In the genomic region with DNA sequence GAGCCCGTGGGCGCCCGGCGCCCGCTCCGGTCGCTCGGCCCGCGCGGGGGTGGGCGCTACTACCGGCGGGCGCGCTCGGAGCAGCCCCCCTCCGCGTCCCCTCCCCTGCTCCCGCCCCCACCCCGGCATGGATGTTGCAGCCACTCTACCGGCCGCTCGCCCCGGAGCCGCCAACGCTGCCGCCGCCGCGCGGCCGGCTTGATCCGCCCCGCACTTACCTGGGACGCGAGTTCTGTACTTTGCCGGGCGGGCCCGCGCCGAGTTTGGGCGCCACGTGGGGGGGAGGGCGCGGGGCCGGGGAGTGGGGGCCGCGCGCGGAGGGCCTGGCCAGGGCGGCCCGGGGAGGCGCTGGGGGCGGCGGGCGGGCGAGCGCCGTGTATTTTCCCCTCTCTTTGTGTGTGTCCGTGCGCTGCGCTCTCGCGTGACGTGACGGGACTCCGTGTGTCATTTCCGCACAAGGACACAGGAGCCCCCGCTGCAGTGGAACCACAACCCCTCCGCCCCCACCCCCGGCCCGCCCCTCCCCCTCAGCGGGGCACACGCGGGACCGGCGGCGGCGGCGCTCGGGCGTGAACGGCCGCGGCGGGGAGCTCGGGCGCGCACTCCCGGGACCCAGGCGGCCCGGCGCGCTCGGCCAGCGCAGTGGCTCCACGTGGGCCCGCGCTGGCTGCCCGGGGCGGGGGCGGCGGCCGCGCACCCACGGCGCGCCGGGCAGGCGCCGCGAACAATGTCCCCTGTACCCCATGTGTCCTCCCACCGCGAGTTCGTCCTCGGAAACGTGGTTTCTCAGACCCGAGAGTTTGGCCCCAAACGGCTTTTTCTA, we compare ENCODE assay signal across 2 cellular contexts.
TF ChIP-seq lines count a peak whose summit lies in the region.

A gene (minus strand): TSS at position 644 of the 823 bp plus-strand sequence. CDS start 16,230 bp downstream, outside the sequence.

TF ChIP-seq in WTC11, 78 proteins besides CTCF, POLR2A, EP300 and RAD21 (continued from another document):
- TF ChIP-seq, protein P1, sequence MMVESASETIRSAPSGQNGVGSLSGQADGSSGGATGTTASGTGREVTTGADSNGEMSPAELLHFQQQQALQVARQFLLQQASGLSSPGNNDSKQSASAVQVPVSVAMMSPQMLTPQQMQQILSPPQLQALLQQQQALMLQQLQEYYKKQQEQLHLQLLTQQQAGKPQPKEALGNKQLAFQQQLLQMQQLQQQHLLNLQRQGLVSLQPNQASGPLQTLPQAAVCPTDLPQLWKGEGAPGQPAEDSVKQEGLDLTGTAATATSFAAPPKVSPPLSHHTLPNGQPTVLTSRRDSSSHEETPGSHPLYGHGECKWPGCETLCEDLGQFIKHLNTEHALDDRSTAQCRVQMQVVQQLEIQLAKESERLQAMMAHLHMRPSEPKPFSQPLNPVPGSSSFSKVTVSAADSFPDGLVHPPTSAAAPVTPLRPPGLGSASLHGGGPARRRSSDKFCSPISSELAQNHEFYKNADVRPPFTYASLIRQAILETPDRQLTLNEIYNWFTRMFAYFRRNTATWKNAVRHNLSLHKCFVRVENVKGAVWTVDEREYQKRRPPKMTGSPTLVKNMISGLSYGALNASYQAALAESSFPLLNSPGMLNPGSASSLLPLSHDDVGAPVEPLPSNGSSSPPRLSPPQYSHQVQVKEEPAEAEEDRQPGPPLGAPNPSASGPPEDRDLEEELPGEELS (CRISPR knock-in tag; IDR thresholded peaks at IDR 0.05): no peak
- TF ChIP-seq ZNF138 (CRISPR knock-in tag; conservative IDR thresholded peaks at IDR 0.05) (no peak), TP53 (CRISPR knock-in tag; IDR thresholded peaks at IDR 0.05) (0 out of 2 replicates have a peak, but pooled peaks have one; percentile 54), ZNF317 (CRISPR knock-in tag; IDR thresholded peaks at IDR 0.05; ENCODE audit: borderline replicate concordance, low read depth) (no peak), SMAD3 (CRISPR knock-in tag; IDR thresholded peaks at IDR 0.05; ENCODE audit: borderline replicate concordance) (no peak), NR1H2 (CRISPR knock-in tag; IDR thresholded peaks at IDR 0.05) (no peak), KAT7 (CRISPR knock-in tag; IDR thresholded peaks at IDR 0.05; ENCODE audit: borderline replicate concordance) (no peak), ETV6 (CRISPR knock-in tag; IDR thresholded peaks at IDR 0.05) (no peak), EMX1 (CRISPR knock-in tag; IDR thresholded peaks at IDR 0.05) (no peak), ZNF671 (CRISPR knock-in tag; IDR thresholded peaks at IDR 0.05) (0 out of 2 replicates have a peak, but pooled peaks have one; percentile 59), MYBL2 (CRISPR knock-in tag; IDR thresholded peaks at IDR 0.05) (no peak), GABPB1 (CRISPR knock-in tag; IDR thresholded peaks at IDR 0.05) (no peak)
- TF ChIP-seq, protein P2, sequence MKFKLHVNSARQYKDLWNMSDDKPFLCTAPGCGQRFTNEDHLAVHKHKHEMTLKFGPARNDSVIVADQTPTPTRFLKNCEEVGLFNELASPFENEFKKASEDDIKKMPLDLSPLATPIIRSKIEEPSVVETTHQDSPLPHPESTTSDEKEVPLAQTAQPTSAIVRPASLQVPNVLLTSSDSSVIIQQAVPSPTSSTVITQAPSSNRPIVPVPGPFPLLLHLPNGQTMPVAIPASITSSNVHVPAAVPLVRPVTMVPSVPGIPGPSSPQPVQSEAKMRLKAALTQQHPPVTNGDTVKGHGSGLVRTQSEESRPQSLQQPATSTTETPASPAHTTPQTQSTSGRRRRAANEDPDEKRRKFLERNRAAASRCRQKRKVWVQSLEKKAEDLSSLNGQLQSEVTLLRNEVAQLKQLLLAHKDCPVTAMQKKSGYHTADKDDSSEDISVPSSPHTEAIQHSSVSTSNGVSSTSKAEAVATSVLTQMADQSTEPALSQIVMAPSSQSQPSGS (CRISPR knock-in tag; IDR thresholded peaks at IDR 0.05; ENCODE audit: borderline replicate concordance, low read depth): no peak
- TF ChIP-seq, protein P3, sequence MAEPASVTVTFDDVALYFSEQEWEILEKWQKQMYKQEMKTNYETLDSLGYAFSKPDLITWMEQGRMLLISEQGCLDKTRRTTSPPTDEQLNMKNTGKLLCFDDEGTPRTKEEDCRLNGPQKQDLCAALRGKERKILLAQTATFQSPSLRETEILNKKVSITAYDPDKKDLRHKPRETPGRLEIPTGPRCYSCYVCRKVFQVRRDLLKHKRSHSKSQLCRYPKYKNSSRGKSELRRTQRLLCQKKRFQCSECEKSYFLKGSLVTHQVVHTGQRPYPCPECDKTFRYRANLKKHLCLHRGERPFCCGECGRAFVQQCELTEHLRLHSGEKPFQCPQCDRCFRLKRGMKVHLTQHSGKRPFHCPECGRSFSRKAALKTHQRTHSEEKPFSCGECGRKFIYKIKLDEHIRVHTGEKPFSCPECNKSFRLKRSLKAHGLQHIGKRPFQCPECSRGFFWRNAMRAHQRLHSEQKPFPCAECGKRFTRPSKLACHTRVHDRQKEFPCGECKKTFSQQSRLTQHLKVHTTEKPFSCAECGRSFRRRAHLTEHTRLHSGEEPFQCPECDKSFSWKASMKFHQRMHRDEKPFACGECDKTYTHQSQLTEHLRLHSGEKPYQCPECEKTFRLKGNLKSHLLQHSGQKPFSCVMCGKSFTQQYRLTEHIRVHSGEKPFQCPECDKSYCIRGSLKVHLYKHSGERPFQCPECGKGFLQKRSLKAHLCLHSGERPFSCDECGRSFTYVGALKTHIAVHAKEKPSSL (CRISPR knock-in tag; conservative IDR thresholded peaks at IDR 0.05): 0 out of 2 replicates have a peak, but pooled peaks have one; percentile 52
- TF ChIP-seq, protein P4, sequence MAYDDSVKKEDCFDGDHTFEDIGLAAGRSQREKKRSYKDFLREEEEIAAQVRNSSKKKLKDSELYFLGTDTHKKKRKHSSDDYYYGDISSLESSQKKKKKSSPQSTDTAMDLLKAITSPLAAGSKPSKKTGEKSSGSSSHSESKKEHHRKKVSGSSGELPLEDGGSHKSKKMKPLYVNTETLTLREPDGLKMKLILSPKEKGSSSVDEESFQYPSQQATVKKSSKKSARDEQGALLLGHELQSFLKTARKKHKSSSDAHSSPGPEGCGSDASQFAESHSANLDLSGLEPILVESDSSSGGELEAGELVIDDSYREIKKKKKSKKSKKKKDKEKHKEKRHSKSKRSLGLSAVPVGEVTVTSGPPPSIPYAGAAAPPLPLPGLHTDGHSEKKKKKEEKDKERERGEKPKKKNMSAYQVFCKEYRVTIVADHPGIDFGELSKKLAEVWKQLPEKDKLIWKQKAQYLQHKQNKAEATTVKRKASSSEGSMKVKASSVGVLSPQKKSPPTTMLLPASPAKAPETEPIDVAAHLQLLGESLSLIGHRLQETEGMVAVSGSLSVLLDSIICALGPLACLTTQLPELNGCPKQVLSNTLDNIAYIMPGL (CRISPR knock-in tag; IDR thresholded peaks at IDR 0.05): no peak
- TF ChIP-seq, protein P5, sequence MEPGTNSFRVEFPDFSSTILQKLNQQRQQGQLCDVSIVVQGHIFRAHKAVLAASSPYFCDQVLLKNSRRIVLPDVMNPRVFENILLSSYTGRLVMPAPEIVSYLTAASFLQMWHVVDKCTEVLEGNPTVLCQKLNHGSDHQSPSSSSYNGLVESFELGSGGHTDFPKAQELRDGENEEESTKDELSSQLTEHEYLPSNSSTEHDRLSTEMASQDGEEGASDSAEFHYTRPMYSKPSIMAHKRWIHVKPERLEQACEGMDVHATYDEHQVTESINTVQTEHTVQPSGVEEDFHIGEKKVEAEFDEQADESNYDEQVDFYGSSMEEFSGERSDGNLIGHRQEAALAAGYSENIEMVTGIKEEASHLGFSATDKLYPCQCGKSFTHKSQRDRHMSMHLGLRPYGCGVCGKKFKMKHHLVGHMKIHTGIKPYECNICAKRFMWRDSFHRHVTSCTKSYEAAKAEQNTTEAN (CRISPR knock-in tag; IDR thresholded peaks at IDR 0.05): no peak

TF ChIP-seq in HepG2, 621 proteins besides CTCF, POLR2A, EP300 and RAD21 (continued from another document and continues in another):
- TF ChIP-seq, protein P6, sequence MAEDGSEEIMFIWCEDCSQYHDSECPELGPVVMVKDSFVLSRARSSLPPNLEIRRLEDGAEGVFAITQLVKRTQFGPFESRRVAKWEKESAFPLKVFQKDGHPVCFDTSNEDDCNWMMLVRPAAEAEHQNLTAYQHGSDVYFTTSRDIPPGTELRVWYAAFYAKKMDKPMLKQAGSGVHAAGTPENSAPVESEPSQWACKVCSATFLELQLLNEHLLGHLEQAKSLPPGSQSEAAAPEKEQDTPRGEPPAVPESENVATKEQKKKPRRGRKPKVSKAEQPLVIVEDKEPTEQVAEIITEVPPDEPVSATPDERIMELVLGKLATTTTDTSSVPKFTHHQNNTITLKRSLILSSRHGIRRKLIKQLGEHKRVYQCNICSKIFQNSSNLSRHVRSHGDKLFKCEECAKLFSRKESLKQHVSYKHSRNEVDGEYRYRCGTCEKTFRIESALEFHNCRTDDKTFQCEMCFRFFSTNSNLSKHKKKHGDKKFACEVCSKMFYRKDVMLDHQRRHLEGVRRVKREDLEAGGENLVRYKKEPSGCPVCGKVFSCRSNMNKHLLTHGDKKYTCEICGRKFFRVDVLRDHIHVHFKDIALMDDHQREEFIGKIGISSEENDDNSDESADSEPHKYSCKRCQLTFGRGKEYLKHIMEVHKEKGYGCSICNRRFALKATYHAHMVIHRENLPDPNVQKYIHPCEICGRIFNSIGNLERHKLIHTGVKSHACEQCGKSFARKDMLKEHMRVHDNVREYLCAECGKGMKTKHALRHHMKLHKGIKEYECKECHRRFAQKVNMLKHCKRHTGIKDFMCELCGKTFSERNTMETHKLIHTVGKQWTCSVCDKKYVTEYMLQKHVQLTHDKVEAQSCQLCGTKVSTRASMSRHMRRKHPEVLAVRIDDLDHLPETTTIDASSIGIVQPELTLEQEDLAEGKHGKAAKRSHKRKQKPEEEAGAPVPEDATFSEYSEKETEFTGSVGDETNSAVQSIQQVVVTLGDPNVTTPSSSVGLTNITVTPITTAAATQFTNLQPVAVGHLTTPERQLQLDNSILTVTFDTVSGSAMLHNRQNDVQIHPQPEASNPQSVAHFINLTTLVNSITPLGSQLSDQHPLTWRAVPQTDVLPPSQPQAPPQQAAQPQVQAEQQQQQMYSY (CRISPR knock-in tag; IDR thresholded peaks at IDR 0.05): no peak
- no peak for TF ChIP-seq ZNF501 (CRISPR knock-in tag; IDR thresholded peaks at IDR 0.05)
- TF ChIP-seq MATR3 (CRISPR knock-in tag; IDR thresholded peaks at IDR 0.05): no peak
- no peak for TF ChIP-seq TARDBP (CRISPR knock-in tag; IDR thresholded peaks at IDR 0.05)
- TF ChIP-seq CHD2 (IDR thresholded peaks at IDR 0.05; ENCODE audit: low read depth, low read length): 0 out of 2 replicates have a peak, but pooled peaks have one; percentile 26
- TF ChIP-seq, protein P7, sequence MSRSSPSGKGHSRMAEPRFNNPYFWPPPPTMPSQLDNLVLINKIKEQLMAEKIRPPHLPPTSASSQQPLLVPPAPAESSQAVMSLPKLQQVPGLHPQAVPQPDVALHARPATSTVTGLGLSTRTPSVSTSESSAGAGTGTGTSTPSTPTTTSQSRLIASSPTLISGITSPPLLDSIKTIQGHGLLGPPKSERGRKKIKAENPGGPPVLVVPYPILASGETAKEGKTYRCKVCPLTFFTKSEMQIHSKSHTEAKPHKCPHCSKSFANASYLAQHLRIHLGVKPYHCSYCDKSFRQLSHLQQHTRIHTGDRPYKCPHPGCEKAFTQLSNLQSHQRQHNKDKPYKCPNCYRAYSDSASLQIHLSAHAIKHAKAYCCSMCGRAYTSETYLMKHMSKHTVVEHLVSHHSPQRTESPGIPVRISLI (CRISPR knock-in tag; IDR thresholded peaks at IDR 0.05; ENCODE audit: borderline replicate concordance): no peak
- TF ChIP-seq, protein P8, sequence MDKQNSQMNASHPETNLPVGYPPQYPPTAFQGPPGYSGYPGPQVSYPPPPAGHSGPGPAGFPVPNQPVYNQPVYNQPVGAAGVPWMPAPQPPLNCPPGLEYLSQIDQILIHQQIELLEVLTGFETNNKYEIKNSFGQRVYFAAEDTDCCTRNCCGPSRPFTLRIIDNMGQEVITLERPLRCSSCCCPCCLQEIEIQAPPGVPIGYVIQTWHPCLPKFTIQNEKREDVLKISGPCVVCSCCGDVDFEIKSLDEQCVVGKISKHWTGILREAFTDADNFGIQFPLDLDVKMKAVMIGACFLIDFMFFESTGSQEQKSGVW (CRISPR knock-in tag; IDR thresholded peaks at IDR 0.05; ENCODE audit: borderline replicate concordance): no peak
- 0 out of 2 replicates have a peak, but pooled peaks have one; percentile 22 for TF ChIP-seq ZSCAN21 (CRISPR knock-in tag; IDR thresholded peaks at IDR 0.05; ENCODE audit: borderline replicate concordance)
- no peak for TF ChIP-seq SATB2 (CRISPR knock-in tag; IDR thresholded peaks at IDR 0.05)
- TF ChIP-seq ZNF816 (CRISPR knock-in tag; IDR thresholded peaks at IDR 0.05; ENCODE audit: borderline replicate concordance): no peak
- TF ChIP-seq, protein P9, sequence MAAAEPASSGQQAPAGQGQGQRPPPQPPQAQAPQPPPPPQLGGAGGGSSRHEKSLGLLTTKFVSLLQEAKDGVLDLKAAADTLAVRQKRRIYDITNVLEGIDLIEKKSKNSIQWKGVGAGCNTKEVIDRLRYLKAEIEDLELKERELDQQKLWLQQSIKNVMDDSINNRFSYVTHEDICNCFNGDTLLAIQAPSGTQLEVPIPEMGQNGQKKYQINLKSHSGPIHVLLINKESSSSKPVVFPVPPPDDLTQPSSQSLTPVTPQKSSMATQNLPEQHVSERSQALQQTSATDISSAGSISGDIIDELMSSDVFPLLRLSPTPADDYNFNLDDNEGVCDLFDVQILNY (CRISPR knock-in tag; conservative IDR thresholded peaks at IDR 0.05): no peak
- no peak for TF ChIP-seq ZFP36L1 (CRISPR knock-in tag; IDR thresholded peaks at IDR 0.05)
- TF ChIP-seq, protein P10, sequence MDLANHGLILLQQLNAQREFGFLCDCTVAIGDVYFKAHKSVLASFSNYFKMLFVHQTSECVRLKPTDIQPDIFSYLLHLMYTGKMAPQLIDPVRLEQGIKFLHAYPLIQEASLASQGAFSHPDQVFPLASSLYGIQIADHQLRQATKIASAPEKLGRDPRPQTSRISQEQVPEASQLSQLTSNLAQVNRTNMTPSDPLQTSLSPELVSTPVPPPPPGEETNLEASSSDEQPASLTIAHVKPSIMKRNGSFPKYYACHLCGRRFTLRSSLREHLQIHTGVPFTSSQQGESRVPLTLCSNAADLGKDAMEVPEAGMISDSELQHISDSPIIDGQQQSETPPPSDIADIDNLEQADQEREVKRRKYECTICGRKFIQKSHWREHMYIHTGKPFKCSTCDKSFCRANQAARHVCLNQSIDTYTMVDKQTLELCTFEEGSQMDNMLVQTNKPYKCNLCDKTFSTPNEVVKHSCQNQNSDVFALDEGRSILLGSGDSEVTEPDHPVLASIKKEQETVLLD (CRISPR knock-in tag; IDR thresholded peaks at IDR 0.05; ENCODE audit: low read depth): 0 out of 2 replicates have a peak, but pooled peaks have one; percentile 40
- no peak for TF ChIP-seq SP5 (CRISPR knock-in tag; IDR thresholded peaks at IDR 0.05; ENCODE audit: borderline replicate concordance, low read depth)
- TF ChIP-seq, protein P11, sequence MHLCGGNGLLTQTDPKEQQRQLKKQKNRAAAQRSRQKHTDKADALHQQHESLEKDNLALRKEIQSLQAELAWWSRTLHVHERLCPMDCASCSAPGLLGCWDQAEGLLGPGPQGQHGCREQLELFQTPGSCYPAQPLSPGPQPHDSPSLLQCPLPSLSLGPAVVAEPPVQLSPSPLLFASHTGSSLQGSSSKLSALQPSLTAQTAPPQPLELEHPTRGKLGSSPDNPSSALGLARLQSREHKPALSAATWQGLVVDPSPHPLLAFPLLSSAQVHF (CRISPR knock-in tag; IDR thresholded peaks at IDR 0.05): 0 out of 2 replicates have a peak, but pooled peaks have one; percentile 12
- TF ChIP-seq ZNF496 (CRISPR knock-in tag; IDR thresholded peaks at IDR 0.05; ENCODE audit: insufficient replicate concordance): no peak
